In the genomic region with DNA sequence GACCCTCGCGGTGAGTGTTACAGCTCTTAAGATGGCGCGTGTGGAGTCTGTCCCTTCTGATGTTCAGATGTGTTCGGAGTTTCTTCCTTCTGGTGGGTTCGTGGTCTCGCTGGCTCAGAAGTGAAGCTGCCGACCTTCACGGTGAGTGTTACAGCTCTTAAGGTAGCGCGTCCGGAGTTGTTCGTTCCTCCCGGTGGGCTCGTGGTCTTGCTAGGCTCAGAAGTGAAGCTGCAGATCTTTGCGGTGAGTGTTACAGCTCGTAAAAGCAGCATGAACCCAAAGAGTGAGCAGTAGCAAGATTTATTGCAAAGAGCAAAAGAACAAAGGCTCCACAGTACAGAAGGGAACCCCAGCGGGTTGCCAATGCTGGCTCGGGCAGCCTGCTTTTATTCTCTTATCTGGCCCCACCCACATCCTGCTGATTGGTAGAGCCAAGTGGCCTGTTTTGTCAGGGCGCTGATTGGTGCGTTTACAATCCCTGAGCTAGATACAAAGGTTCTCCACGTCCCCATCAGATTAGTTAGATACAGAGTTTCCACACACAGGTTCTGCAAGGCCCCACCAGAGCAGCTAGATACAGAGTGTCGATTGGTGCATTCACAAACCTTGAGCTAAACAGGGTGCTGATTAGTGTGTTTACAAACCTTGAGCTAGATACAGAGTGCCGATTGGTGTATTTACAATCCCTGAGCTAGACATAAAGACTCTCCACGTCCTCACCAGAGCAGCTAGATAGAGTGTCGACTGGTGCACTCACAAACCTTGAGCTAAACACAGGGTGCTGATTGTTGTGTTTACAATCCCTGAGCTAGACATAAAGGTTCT, we compare ENCODE assay signal across 7 cellular contexts. TPM values are rescaled to one million over a fixed set of nuclear protein-coding genes. Genes with fewer than 3 reads are reported as not detected.
DNase-seq lines count a peak whose midpoint lies in the region; ATAC-seq and TF ChIP-seq lines count a peak whose summit lies in the region.
"Not testable (repeated sequence)": the region's sequence is repeated elsewhere in the genome, so short reads cannot be mapped to it uniquely, and the experiment has no call there.

No MANE protein-coding gene starts in this region.

- H3K23me2 ChIP-seq in H9 (ENCODE audit: insufficient read length, low read depth, low read length, poor library complexity, severe bottlenecking), result not testable (repeated sequence)

- not testable (repeated sequence) for H3K4ac ChIP-seq in H9 (ENCODE audit: low read depth, low read length)

- intact Hi-C loops in PC-3 (cut with micrococcal nuclease); activated CD4-positive, alpha-beta T cell treated with anti-CD3 and anti-CD28 coated beads, Interleukin-2, amount 10 ng/mL, durations not matched to agents 24 days and 14 days (cut with micrococcal nuclease); sigmoid colon (cut with DNase I): not testable (repeated sequence)

- no CpG with 5 or more reads among the region's 26 CpGs for WGBS in H9 (ENCODE audit: extremely low coverage, insufficient read length, low lambda C conversion rate)
- 72 to 76% methylated on average over 25 of the region's 26 CpGs for WGBS in sigmoid colon, 2 donors

- H3K27ac ChIP-seq in H9 (ENCODE audit: insufficient read length, low read depth, low read length); PC-3 (ENCODE audit: low read length); sigmoid colon: not testable (repeated sequence)

- H4K8ac ChIP-seq in H9 (replicated peaks; ENCODE audit: insufficient read length, low read depth, low read length), result not testable (repeated sequence)

- not testable (repeated sequence) for H3K14ac ChIP-seq in H9 (ENCODE audit: insufficient read depth, low read length)

- not testable (repeated sequence) for H3K27me3 ChIP-seq in H9 (ENCODE audit: insufficient read depth, low read length); PC-3 (ENCODE audit: low read length)
- peaks cover 0 to 13% (median 0%) of the 10 kb centered on the region in 3 donors for H3K27me3 ChIP-seq in sigmoid colon

- H3K36me3 Mint-ChIP-seq in H9 (ENCODE audit: insufficient read depth in 1 of 3, low read depth in 3 of 3); activated CD4-positive, alpha-beta T cell treated with anti-CD3 and anti-CD28 coated beads, Interleukin-2, amount 10 ng/mL, durations not matched to agents 24 days and 14 days (ENCODE audit: low read depth); activated naive CD8-positive, alpha-beta T cell treated with anti-CD3 and anti-CD28 coated beads, Interleukin-2, amount 50 U/mL, for 24 hours (ENCODE audit: low read depth); immature natural killer cell: not testable (repeated sequence)

- ATAC-seq in PC-3; activated naive CD8-positive, alpha-beta T cell treated with anti-CD3 and anti-CD28 coated beads, Interleukin-2, amount 50 U/mL, for 24 hours: not testable (repeated sequence)

- peaks cover 13% of the 10 kb centered on the region for H3K27me3 Mint-ChIP-seq in H9 (ENCODE audit: low read depth)
- not testable (repeated sequence) for H3K27me3 Mint-ChIP-seq in activated CD4-positive, alpha-beta T cell treated with anti-CD3 and anti-CD28 coated beads, Interleukin-2, amount 10 ng/mL, durations not matched to agents 24 days and 14 days; activated naive CD8-positive, alpha-beta T cell treated with anti-CD3 and anti-CD28 coated beads, Interleukin-2, amount 50 U/mL, for 24 hours; immature natural killer cell (ENCODE audit: low read depth in 3 of 3)

- H3K79me2 ChIP-seq in H9 (ENCODE audit: insufficient read depth, low read length); PC-3 (ENCODE audit: low read length): not testable (repeated sequence)

- H4K91ac ChIP-seq in H9 (ENCODE audit: insufficient read length, low read depth, low read length), result not testable (repeated sequence)

- H4K5ac ChIP-seq in H9 (ENCODE audit: insufficient read length, low read depth, low read length), result not testable (repeated sequence)

- H2BK120ac ChIP-seq in H9 (ENCODE audit: low read depth, low read length, poor library complexity, severe bottlenecking), result not testable (repeated sequence)

- TF ChIP-seq CTCF in H9 (conservative IDR thresholded peaks at IDR 0.05); PC-3 (conservative IDR thresholded peaks at IDR 0.05; ENCODE audit: low read depth, low read length); sigmoid colon (IDR thresholded peaks at IDR 0.05): not testable (repeated sequence)

- not testable (repeated sequence) for H3K23ac ChIP-seq in H9 (ENCODE audit: insufficient read length, low read depth, low read length)

- TF ChIP-seq POLR2A in sigmoid colon (IDR thresholded peaks at IDR 0.05), result not testable (repeated sequence)

- not testable (repeated sequence) for DNase-seq in H9, PC-3
- peak; percentile 63 for DNase-seq in activated CD4-positive, alpha-beta T cell treated with anti-CD3 and anti-CD28 coated beads, Interleukin-2, amount 10 ng/mL, durations not matched to agents 24 days and 14 days
- DNase-seq in activated T-cell treated with anti-CD3 and anti-CD28 coated beads, Interleukin-2, amount 50 U/mL, for 48 hours, result peak; percentile 62 to 70
- peak; percentile 49 for DNase-seq in activated naive CD8-positive, alpha-beta T cell treated with anti-CD3 and anti-CD28 coated beads, Interleukin-2, amount 50 U/mL, for 24 hours
- DNase-seq in immature natural killer cell (peak in 2 of 3 donors; percentile 31 to 33), sigmoid colon (peak; percentile 24)

- H3K9me3 ChIP-seq in H9 (ENCODE audit: control insufficient read depth, low read depth, low read length); PC-3 (ENCODE audit: low read length); sigmoid colon: not testable (repeated sequence)

- H3F3A ChIP-seq in PC-3 (ENCODE audit: low read length, unreplicated experiment), result not testable (repeated sequence)

- H3K4me1 Mint-ChIP-seq in H9, result peaks cover 11 to 17% of the 10 kb centered on the region in 2 experiments
- not testable (repeated sequence) for H3K4me1 Mint-ChIP-seq in activated CD4-positive, alpha-beta T cell treated with anti-CD3 and anti-CD28 coated beads, Interleukin-2, amount 10 ng/mL, durations not matched to agents 24 days and 14 days
- H3K4me1 Mint-ChIP-seq in activated naive CD8-positive, alpha-beta T cell treated with anti-CD3 and anti-CD28 coated beads, Interleukin-2, amount 50 U/mL, for 24 hours, result peaks cover 22% of the 10 kb centered on the region
- H3K4me1 Mint-ChIP-seq in immature natural killer cell, result peaks cover 13 to 14% of the 10 kb centered on the region in 2 donors

- not testable (repeated sequence) for H3K4me1 ChIP-seq in H9 (ENCODE audit: insufficient read depth, low read length); PC-3 (ENCODE audit: insufficient read depth, low read length); sigmoid colon

- H2BK12ac ChIP-seq in H9 (ENCODE audit: insufficient read length, low read depth, low read length), result not testable (repeated sequence)

- not testable (repeated sequence) for H3K9me3 Mint-ChIP-seq in H9; activated CD4-positive, alpha-beta T cell treated with anti-CD3 and anti-CD28 coated beads, Interleukin-2, amount 10 ng/mL, durations not matched to agents 24 days and 14 days; activated naive CD8-positive, alpha-beta T cell treated with anti-CD3 and anti-CD28 coated beads, Interleukin-2, amount 50 U/mL, for 24 hours; immature natural killer cell

- H3K56ac ChIP-seq in H9 (ENCODE audit: insufficient read length, low read depth, low read length), result not testable (repeated sequence)

- not testable (repeated sequence) for H2AFZ ChIP-seq in H9 (ENCODE audit: low read length); PC-3 (ENCODE audit: low read length)

- not testable (repeated sequence) for H3K4me3 ChIP-seq in PC-3 (ENCODE audit: low read length); sigmoid colon

- not testable (repeated sequence) for H2BK15ac ChIP-seq in H9 (ENCODE audit: low read depth, low read length)

- H4K20me1 ChIP-seq in H9 (ENCODE audit: control insufficient read depth, insufficient read depth, insufficient read length); PC-3 (ENCODE audit: low read length): not testable (repeated sequence)

- CTCF ChIA-PET in PC-3 (lab: Charles Lee), result not testable (repeated sequence)

- not testable (repeated sequence) for H3K79me1 ChIP-seq in H9 (ENCODE audit: insufficient read depth, low read depth, low read length, poor library complexity, severe bottlenecking)

- TSS peak; percentile 94 for BruUV-seq in PC-3 (replicated peaks; lab: Mats Ljungman, UMichigan)

- H3K36me3 ChIP-seq in PC-3 (ENCODE audit: low read depth, low read length); sigmoid colon: not testable (repeated sequence)

- H3K27ac Mint-ChIP-seq in H9, result peak overlapping the region; percentile 6 to 91 (median 76); a peak in 4 of 7 replicates
- H3K27ac Mint-ChIP-seq in activated CD4-positive, alpha-beta T cell treated with anti-CD3 and anti-CD28 coated beads, Interleukin-2, amount 10 ng/mL, durations not matched to agents 24 days and 14 days, result peak overlapping the region; percentile 77
- peak overlapping the region; percentile 88 for H3K27ac Mint-ChIP-seq in activated naive CD8-positive, alpha-beta T cell treated with anti-CD3 and anti-CD28 coated beads, Interleukin-2, amount 50 U/mL, for 24 hours
- peak overlapping the region; percentile 47 to 90 (median 82) for H3K27ac Mint-ChIP-seq in immature natural killer cell

- not testable (repeated sequence) for H3K4me3 Mint-ChIP-seq in H9
- H3K4me3 Mint-ChIP-seq in activated CD4-positive, alpha-beta T cell treated with anti-CD3 and anti-CD28 coated beads, Interleukin-2, amount 10 ng/mL, durations not matched to agents 24 days and 14 days, result peak overlapping the region; percentile 69
- peak overlapping the region; percentile 82 for H3K4me3 Mint-ChIP-seq in activated naive CD8-positive, alpha-beta T cell treated with anti-CD3 and anti-CD28 coated beads, Interleukin-2, amount 50 U/mL, for 24 hours
- H3K4me3 Mint-ChIP-seq in immature natural killer cell, result peak overlapping the region; percentile 72 to 84 (median 79)

- not testable (repeated sequence) for H2BK20ac ChIP-seq in H9 (ENCODE audit: low read depth, low read length, poor library complexity, severe bottlenecking)

- not testable (repeated sequence) for H2BK5ac ChIP-seq in H9 (ENCODE audit: insufficient read length, low read length)

- H3K9me2 ChIP-seq in PC-3 (replicated peaks; ENCODE audit: low read length), result not testable (repeated sequence)

- not testable (repeated sequence) for H3K18ac ChIP-seq in H9 (ENCODE audit: insufficient read length, low read depth, low read length)

- not testable (repeated sequence) for H3K4me2 ChIP-seq in H9 (ENCODE audit: insufficient read depth, insufficient read length, low read length); PC-3 (ENCODE audit: low read length)

- not testable (repeated sequence) for H2AK5ac ChIP-seq in H9 (ENCODE audit: insufficient read length, low read length)

- H3T11ph ChIP-seq in H9 (ENCODE audit: low read length), result not testable (repeated sequence)

- POLR2A ChIA-PET in PC-3 (lab: Charles Lee; ENCODE audit: unreplicated experiment), result interaction anchor here (0.6 kb wide), 1 partner anchor 44 kb away, joined by 5 read pairs; no protein-coding TSS in a partner anchor

- TF ChIP-seq EP300 in sigmoid colon (IDR thresholded peaks at IDR 0.05), result not testable (repeated sequence)

- not testable (repeated sequence) for H3K9ac ChIP-seq in H9 (ENCODE audit: extremely low read depth, insufficient read length, low read length); PC-3 (ENCODE audit: low read length)

RNA-seq across cellular contexts. Expression of gene ZFAND2B, which starts 5.9 kb away (rescaled TPM):
- total RNA-seq in H9 (2021) (15.9 and 16.4 TPM in 2 replicates), PC-3 (2014; rRNA removed) (47.5 and 49.5 TPM in 2 replicates), sigmoid colon (10 to 100 TPM; 26.9 to 55.8 (median 45.6) TPM)
- total RNA-seq in activated CD4-positive, alpha-beta T cell treated with anti-CD3 and anti-CD28 coated beads, Interleukin-2, amount 10 ng/mL, durations not matched to agents 24 days and 14 days, result 36.7 and 37.4 TPM in 2 replicates
- polyA plus RNA-seq in immature natural killer cell (100 to 1,000 TPM in 2 of 3 donors, 10 to 100 TPM in 1; 95.4 to 128 (median 102) TPM), sigmoid colon (100 to 1,000 TPM in 1 of 3 donors, 10 to 100 TPM in 2; 52.4 to 103 (median 95.5) TPM)

RNA-seq across cellular contexts. Expression of gene ABCB6, which starts 18.0 kb away (rescaled TPM):
- total RNA-seq in H9 (2021) (44.6 and 46.4 TPM in 2 replicates), PC-3 (2014; rRNA removed) (21.1 and 23.9 TPM in 2 replicates), sigmoid colon (10 to 100 TPM; 11.8 to 23.0 (median 16.1) TPM)
- total RNA-seq in activated CD4-positive, alpha-beta T cell treated with anti-CD3 and anti-CD28 coated beads, Interleukin-2, amount 10 ng/mL, durations not matched to agents 24 days and 14 days, result 28.8 TPM in 2 replicates
- polyA plus RNA-seq in immature natural killer cell (1 to 10 TPM in 2 of 3 donors, under 1 TPM in 1; 0.21 to 3.7 (median 1.2) TPM), sigmoid colon (10 to 100 TPM in 1 of 3 donors, 1 to 10 TPM in 1, not detected in 1; 4.8 to 39.3 TPM)

RNA-seq across cellular contexts. Expression of gene RETREG2, which starts 22.6 kb away (rescaled TPM):
- 46.7 and 48.0 TPM in 2 replicates for total RNA-seq in H9 (2021)
- total RNA-seq in PC-3 (2014; rRNA removed), result 61.0 and 87.2 TPM in 2 replicates
- total RNA-seq in activated CD4-positive, alpha-beta T cell treated with anti-CD3 and anti-CD28 coated beads, Interleukin-2, amount 10 ng/mL, durations not matched to agents 24 days and 14 days, result 54.1 and 57.4 TPM in 2 replicates
- polyA plus RNA-seq in immature natural killer cell, result 10 to 100 TPM; 51.2 to 88.6 (median 58.6) TPM
- total RNA-seq in sigmoid colon, result 10 to 100 TPM; 37.3 to 48.2 (median 43.2) TPM
- polyA plus RNA-seq in sigmoid colon, result 10 to 100 TPM; 36.6 to 81.3 (median 43.5) TPM

RNA-seq across cellular contexts. Expression of gene CNPPD1, which starts 24.0 kb away (rescaled TPM):
- 33.0 and 36.4 TPM in 2 replicates for total RNA-seq in H9 (2021)
- total RNA-seq in PC-3 (2014; rRNA removed), result 38.2 and 44.0 TPM in 2 replicates
- total RNA-seq in activated CD4-positive, alpha-beta T cell treated with anti-CD3 and anti-CD28 coated beads, Interleukin-2, amount 10 ng/mL, durations not matched to agents 24 days and 14 days, result 62.0 and 62.6 TPM in 2 replicates
- 100 to 1,000 TPM in 1 of 3 donors, 10 to 100 TPM in 2; 68.2 to 135 (median 92.9) TPM for polyA plus RNA-seq in immature natural killer cell
- total RNA-seq in sigmoid colon, result 10 to 100 TPM; 24.1 to 38.5 (median 34.1) TPM
- 10 to 100 TPM; 53.5 to 79.5 (median 59.4) TPM for polyA plus RNA-seq in sigmoid colon

RNA-seq across cellular contexts. Expression of gene ATG9A, which starts 28.7 kb away (rescaled TPM):
- 46.4 and 52.2 TPM in 2 replicates for total RNA-seq in H9 (2021)
- total RNA-seq in PC-3 (2014; rRNA removed), result 59.6 and 77.2 TPM in 2 replicates
- total RNA-seq in activated CD4-positive, alpha-beta T cell treated with anti-CD3 and anti-CD28 coated beads, Interleukin-2, amount 10 ng/mL, durations not matched to agents 24 days and 14 days, result 61.6 and 67.2 TPM in 2 replicates
- 10 to 100 TPM in 2 of 3 donors, 1 to 10 TPM in 1; 8.6 to 31.9 (median 14.8) TPM for polyA plus RNA-seq in immature natural killer cell
- 10 to 100 TPM; 28.8 to 32.0 (median 29.8) TPM for total RNA-seq in sigmoid colon
- 10 to 100 TPM in 2 of 3 donors, 1 to 10 TPM in 1; 7.6 to 40.6 (median 10.2) TPM for polyA plus RNA-seq in sigmoid colon
